ENCODE assay signal across 17 cellular contexts in the genomic region with DNA sequence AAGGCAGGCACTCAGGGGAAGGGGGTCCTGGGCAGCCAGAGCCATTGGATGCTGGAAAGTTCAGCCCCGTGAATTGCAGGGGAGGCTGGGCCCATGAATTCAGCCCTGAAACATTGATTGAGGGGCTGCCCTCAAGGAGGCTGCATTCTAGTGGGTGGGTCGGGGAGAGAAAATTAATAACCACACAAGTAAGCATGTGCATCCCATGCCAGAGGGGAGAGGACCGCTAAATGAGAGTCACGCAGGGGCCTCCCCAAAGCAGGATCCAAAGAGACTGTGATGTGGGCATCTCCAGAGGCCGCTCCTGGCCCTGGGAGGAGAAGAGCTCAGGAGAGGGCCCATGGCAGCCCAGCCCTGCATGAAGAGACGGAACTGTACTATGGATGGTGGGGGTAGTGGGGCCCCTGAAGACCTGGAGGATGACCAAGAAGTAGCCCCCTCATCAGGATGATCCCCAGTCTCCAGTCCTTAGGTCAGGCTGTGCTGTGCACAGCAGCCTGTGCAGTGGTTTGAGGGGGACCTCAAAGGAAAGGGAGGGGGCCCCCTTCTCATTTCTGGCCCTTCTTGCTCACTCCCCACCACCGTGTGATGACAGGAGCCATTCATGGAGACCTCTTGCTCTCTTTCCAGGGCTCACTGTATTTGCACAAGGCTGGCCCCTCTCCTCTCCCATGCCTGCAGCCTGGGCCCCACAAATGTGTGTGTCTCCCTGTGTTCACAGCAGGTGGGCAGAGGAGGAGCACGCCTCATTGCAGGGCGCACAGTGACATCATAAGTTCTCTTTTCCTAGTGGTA.
"Had no signal": no experiment of that assay in that cellular context is flagged by ENCODE, and none has a peak within 500 bp of the region (broad histone marks: within the 10 kb centered on the region; RNA-seq: fewer than 3 reads in every experiment).

No MANE protein-coding gene starts in this region.

- H3K9me3 ChIP-seq: gastrocnemius medialis, uterus had no signal

- DNase-seq: cerebellar nuclear complex; effector CD8-positive, alpha-beta T cell; gastrocnemius medialis; heart right ventricle; immature natural killer cell; left colon; mesendoderm; naive thymus-derived CD4-positive, alpha-beta T cell; nephron progenitor cell; small intestine; stimulated activated CD4-positive, alpha-beta T cell treated with anti-CD3 and anti-CD28 coated beads, Interleukin-12 subunit alpha, Interleukin-12 subunit beta, amount 100 ng/mL, for 4 hours; stimulated activated naive CD4-positive, alpha-beta T cell; stomach; substantia nigra; trophoblast cell; uterus had no signal

- ATAC-seq: esophagus mucosa; gastrocnemius medialis; heart right ventricle; left colon; naive thymus-derived CD4-positive, alpha-beta T cell had no signal

- H3K4me1 ChIP-seq: heart right ventricle, stomach, uterus had no signal

- H3K36me3 ChIP-seq: gastrocnemius medialis, heart right ventricle, stomach, uterus had no signal

- H3K27me3 ChIP-seq: gastrocnemius medialis, heart right ventricle, stomach, uterus had no signal

- H3K4me3 ChIP-seq: gastrocnemius medialis, heart right ventricle, stomach, uterus had no signal

- H3K27ac ChIP-seq: gastrocnemius medialis, heart right ventricle, stomach, uterus had no signal
